In genomic region chr5:20469390-20469789, GRCh38 we compare ENCODE assay signal across 13 cellular contexts.
"Had no signal": no experiment of that assay in that cellular context is flagged by ENCODE, and none has a peak within 500 bp of the region (broad histone marks: within the 10 kb centered on the region; RNA-seq: fewer than 3 reads in every experiment).

No MANE protein-coding gene starts in this region.

- H3K27me3 Mint-ChIP-seq: naive thymus-derived CD8-positive, alpha-beta T cell had no signal

- H3K9me3 ChIP-seq: colonic mucosa, sigmoid colon had no signal

- ATAC-seq: heart left ventricle; mucosa of descending colon; naive thymus-derived CD8-positive, alpha-beta T cell had no signal

- H3K36me3 Mint-ChIP-seq: naive thymus-derived CD8-positive, alpha-beta T cell had no signal

- H3K27me3 ChIP-seq: colonic mucosa, heart left ventricle, sigmoid colon had no signal

- H3K4me1 Mint-ChIP-seq: naive thymus-derived CD8-positive, alpha-beta T cell had no signal

- H3K27ac ChIP-seq: colonic mucosa, heart left ventricle, sigmoid colon, skin epidermis had no signal

- H3K4me1 ChIP-seq: colonic mucosa, heart left ventricle, sigmoid colon had no signal

- DNase-seq: colonic mucosa; dermis blood vessel endothelial cell; erythroblast; heart left ventricle; hippocampal formation; kidney glomerular epithelial cell; mucosa of descending colon; naive thymus-derived CD8-positive, alpha-beta T cell; posterior cingulate gyrus; sigmoid colon; stimulated activated naive CD4-positive, alpha-beta T cell treated with Interleukin-2 at 50 U/mL for 16 hours; trophoblast cell had no signal

- H3K36me3 ChIP-seq: colonic mucosa, heart left ventricle, sigmoid colon had no signal

- H3K4me3 Mint-ChIP-seq: naive thymus-derived CD8-positive, alpha-beta T cell had no signal

- H3K4me3 ChIP-seq: colonic mucosa, heart left ventricle, mucosa of descending colon, sigmoid colon, skin epidermis had no signal

- H3K27ac Mint-ChIP-seq: naive thymus-derived CD8-positive, alpha-beta T cell had no signal
